ENCODE assay signal across 22 cellular contexts in the genomic region with DNA sequence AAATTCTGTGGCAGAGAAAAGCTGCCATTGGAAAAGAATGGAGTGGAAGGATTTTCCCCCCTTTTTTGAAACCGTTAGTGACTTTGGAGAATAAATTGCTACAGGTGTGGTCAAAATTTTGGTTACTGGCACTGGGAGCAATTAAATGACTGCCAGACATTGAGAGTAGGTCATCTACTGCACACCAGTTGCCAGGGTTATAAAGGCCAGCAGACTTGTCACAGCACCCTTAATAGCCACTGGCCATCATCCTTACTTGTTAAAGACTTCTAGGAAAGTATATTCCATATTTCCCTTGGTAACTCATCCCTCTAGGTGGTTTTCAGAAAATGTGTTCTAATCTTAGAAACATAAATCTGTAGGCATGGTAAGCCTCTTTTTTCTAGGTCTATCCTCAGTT. TPM values are rescaled to one million over a fixed set of nuclear protein-coding genes. Genes with fewer than 3 reads are reported as not detected.
DNase-seq lines count a peak whose midpoint lies in the region; ATAC-seq and TF ChIP-seq lines count a peak whose summit lies in the region.
"Had no signal": no experiment of that assay in that cellular context is flagged by ENCODE, and none has a peak within 500 bp of the region (broad histone marks: within the 10 kb centered on the region; RNA-seq: fewer than 3 reads in every experiment).

No MANE protein-coding gene starts in this region.

- H3K27ac ChIP-seq in left ventricle myocardium inferior (replicated peaks), result no peak overlapping the region
- H3K27ac ChIP-seq in skeletal muscle tissue (ENCODE audit: low read depth, low read length), result peak overlapping the region; percentile 17
- no peak overlapping the region for H3K27ac ChIP-seq in gastroesophageal sphincter
- H3K27ac ChIP-seq: 22Rv1, RWPE1 had no signal

- TF ChIP-seq POLR2A in gastroesophageal sphincter (IDR thresholded peaks at IDR 0.05), result no peak

- H3K9me3 Mint-ChIP-seq in nephron progenitor cell, result no peaks in the 10 kb centered on the region
- H3K9me3 Mint-ChIP-seq: CD8-positive, alpha-beta T cell; IgD-negative memory B cell had no signal

- TF ChIP-seq CTCF in left ventricle myocardium inferior (IDR thresholded peaks at IDR 0.05; ENCODE audit: borderline replicate concordance) (no peak), nephron progenitor cell (IDR thresholded peaks at IDR 0.05) (no peak), gastroesophageal sphincter (IDR thresholded peaks at IDR 0.05) (no peak)

- peaks cover 27% of the 10 kb centered on the region for H3K4me1 Mint-ChIP-seq in nephron progenitor cell

- H3K4me3 ChIP-seq in left ventricle myocardium inferior (no peak overlapping the region), skeletal muscle tissue (ENCODE audit: low read length in 3 of 3) (no peak overlapping the region), gastroesophageal sphincter (no peak overlapping the region)

- ATAC-seq in left ventricle myocardium superior (peak; percentile 50), HG03565 (IDR thresholded peaks at IDR 0.05; ENCODE audit: unreplicated experiment) (no peak), gastroesophageal sphincter (no peak)
- ATAC-seq: CD8-positive, alpha-beta T cell had no signal

- H3K36me3 Mint-ChIP-seq in nephron progenitor cell (ENCODE audit: low read depth), result peaks cover 5% of the 10 kb centered on the region
- H3K36me3 Mint-ChIP-seq: CD8-positive, alpha-beta T cell; IgD-negative memory B cell had no signal

- 0 to 70% methylated on average over 1 of the region's 1 CpG for WGBS in gastroesophageal sphincter (ENCODE audit: low coverage in 1 of 2), 2 donors

- H3K36me3 ChIP-seq in left ventricle myocardium inferior, result no peaks in the 10 kb centered on the region
- H3K36me3 ChIP-seq in skeletal muscle tissue (ENCODE audit: control insufficient read depth in 3 of 3, insufficient read depth in 3 of 3, low read length in 3 of 3), result no peaks in the 10 kb centered on the region
- H3K36me3 ChIP-seq in gastroesophageal sphincter, result no peaks in the 10 kb centered on the region

- DNase-seq in DMS 273 (lab: John Stamatoyannopoulos, UW; ENCODE audit: unreplicated experiment), result peak; percentile 10
- DNase-seq in DMS 273 treated with DMSO at 0.1 percent for 48 hours (lab: John Stamatoyannopoulos, UW), result no peak
- DNase-seq in left ventricle myocardium superior, result no peak
- DNase-seq in left ventricle myocardium inferior, result no peak
- DNase-seq in nephron progenitor cell, result no peak
- DNase-seq: AML-193; C1 segment of cervical spinal cord; CD8-positive, alpha-beta T cell; GDM1; Karpas-422; NCI-H1694; NCI-H2081; NCI-H446 treated with DMSO at 0.1 percent for 48 hours; NCI-H526 treated with DMSO at 0.1 percent for 48 hours; NK-92 treated with Interleukin-12 subunit alpha and Interleukin-12 subunit beta, amount 100 ng/mL, for 24 hours; SIG-M5 had no signal

- peak overlapping the region; percentile 60 for H3K27ac Mint-ChIP-seq in nephron progenitor cell
- H3K27ac Mint-ChIP-seq: CD8-positive, alpha-beta T cell; IgD-negative memory B cell had no signal

- no peaks in the 10 kb centered on the region for H3K27me3 Mint-ChIP-seq in nephron progenitor cell (ENCODE audit: low read depth, poor library complexity)
- H3K27me3 Mint-ChIP-seq: IgD-negative memory B cell had no signal

- no peak overlapping the region for H3K9ac ChIP-seq in skeletal muscle tissue (ENCODE audit: low read depth in 1 of 3, low read length in 3 of 3)

- no peak for TF ChIP-seq EP300 in gastroesophageal sphincter (IDR thresholded peaks at IDR 0.05)

- H3K9me3 ChIP-seq in left ventricle myocardium inferior (replicated peaks) (no peaks in the 10 kb centered on the region), skeletal muscle tissue (ENCODE audit: control insufficient read depth in 3 of 3, low read length in 3 of 3) (no peaks in the 10 kb centered on the region), gastroesophageal sphincter (no peaks in the 10 kb centered on the region)

- intact Hi-C loops in left ventricle myocardium superior (cut with micrococcal nuclease) (no loop called here), left ventricle myocardium inferior (cut with micrococcal nuclease) (no loop called here)

- no peak overlapping the region for H3K4me3 Mint-ChIP-seq in nephron progenitor cell
- H3K4me3 Mint-ChIP-seq: CD8-positive, alpha-beta T cell; IgD-negative memory B cell had no signal

- H3K27me3 ChIP-seq in left ventricle myocardium inferior (ENCODE audit: low read depth), result no peaks in the 10 kb centered on the region
- H3K27me3 ChIP-seq in skeletal muscle tissue (ENCODE audit: control insufficient read depth in 3 of 3, insufficient read depth in 3 of 3, low read length in 3 of 3), result no peaks in the 10 kb centered on the region
- H3K27me3 ChIP-seq in gastroesophageal sphincter, result no peaks in the 10 kb centered on the region

- H3K4me1 ChIP-seq in left ventricle myocardium inferior (peaks cover 90% of the 10 kb centered on the region), skeletal muscle tissue (ENCODE audit: control insufficient read depth in 3 of 3, insufficient read depth in 3 of 3, low read length in 3 of 3) (peaks cover 9 to 26% (median 25%) of the 10 kb centered on the region in 3 donors), gastroesophageal sphincter (peaks cover 0 to 75% (median 2%) of the 10 kb centered on the region in 3 donors)

RNA-seq across cellular contexts. Expression of a gene that starts 8.0 kb away (rescaled TPM):
- total RNA-seq in left ventricle myocardium superior (20.9 TPM), left ventricle myocardium inferior (19.6 TPM), skeletal muscle tissue (20.4 TPM), gastroesophageal sphincter (10 to 100 TPM; 35.7 to 47.7 (median 39.6) TPM)
